In genomic region chr4:102687982-102688433, GRCh38 we compare ENCODE assay signal across 9 cellular contexts.
DNase-seq lines count a peak whose midpoint lies in the region; ATAC-seq, FAIRE-seq and TF ChIP-seq lines count a peak whose summit lies in the region.
"Had no signal": no experiment of that assay in that cellular context is flagged by ENCODE, and none has a peak within 500 bp of the region (broad histone marks: within the 10 kb centered on the region; RNA-seq: fewer than 3 reads in every experiment).

No MANE protein-coding gene starts in this region.

- no peak overlapping the region for H3K27ac ChIP-seq in HEK293 (ENCODE audit: extremely low read depth, low read depth, low read length)
- H3K27ac ChIP-seq in left lung = peak overlapping the region in 1 of 2 donors; percentile 58
- H3K27ac ChIP-seq in thyroid gland = no peak overlapping the region
- H3K27ac ChIP-seq in kidney (ENCODE audit: low read depth in 2 of 2, low read length in 2 of 2) = no peak overlapping the region
- no peak overlapping the region for H3K27ac ChIP-seq in colonic mucosa

- H3K9me3 ChIP-seq in HEK293 (ENCODE audit: control insufficient read depth, insufficient read depth, low read depth, low read length) (no peaks in the 10 kb centered on the region), left lung (no peaks in the 10 kb centered on the region), thyroid gland (no peaks in the 10 kb centered on the region), kidney (ENCODE audit: control insufficient read depth in 1 of 2, low read length in 2 of 2) (no peaks in the 10 kb centered on the region), colonic mucosa (no peaks in the 10 kb centered on the region)

- WGBS in thyroid gland, 2 donors = 94 to 97% methylated on average over 7 of the region's 7 CpGs

- DNase-seq in left lung (no peak), thyroid gland (no peak), kidney (no peak), colonic mucosa (no peak)
- DNase-seq in activated CD8-positive, alpha-beta memory T cell treated with anti-CD3 and anti-CD28 coated beads, Interleukin-2, amount 50 U/mL, for 48 hours = no peak
- DNase-seq: activated naive CD8-positive, alpha-beta T cell treated with anti-CD3 and anti-CD28 coated beads for 36 hours had no signal

- H3K4me3 ChIP-seq in HEK293 (ENCODE audit: low read depth, low read length) (no peak overlapping the region), left lung (no peak overlapping the region), thyroid gland (replicated peaks in 1 of 3) (no peak overlapping the region), kidney (ENCODE audit: low read length in 2 of 2) (no peak overlapping the region), colonic mucosa (no peak overlapping the region)

- H3K4me1 ChIP-seq in HEK293 (ENCODE audit: control insufficient read depth, insufficient read depth, low read length) = no peaks in the 10 kb centered on the region
- H3K4me1 ChIP-seq in left lung = peaks cover 0 to 27% of the 10 kb centered on the region in 2 donors
- H3K4me1 ChIP-seq in thyroid gland = no peaks in the 10 kb centered on the region
- no peaks in the 10 kb centered on the region for H3K4me1 ChIP-seq in kidney (ENCODE audit: control insufficient read depth in 1 of 2, insufficient read depth in 1 of 2, low read depth in 1 of 2, low read length in 2 of 2)
- H3K4me1 ChIP-seq in colonic mucosa = no peaks in the 10 kb centered on the region

- TF ChIP-seq POLR2A in thyroid gland (IDR thresholded peaks at IDR 0.05) = no peak

- no peaks in the 10 kb centered on the region for H3K27me3 ChIP-seq in left lung
- no peaks in the 10 kb centered on the region for H3K27me3 ChIP-seq in thyroid gland
- no peaks in the 10 kb centered on the region for H3K27me3 ChIP-seq in colonic mucosa

- POLR2A ChIA-PET in HEK293 (lab: Yijun Ruan, JAX) = no interaction called here

- H3K36me3 ChIP-seq in HEK293 (ENCODE audit: control insufficient read depth in 2 of 2, insufficient read depth in 1 of 2, low read length in 2 of 2) (peaks cover 0 to 13% of the 10 kb centered on the region in 2 experiments; a peak in 2 of 3 replicates), left lung (peaks cover 0 to 25% of the 10 kb centered on the region in 2 donors), thyroid gland (no peaks in the 10 kb centered on the region), kidney (ENCODE audit: control insufficient read depth in 1 of 2, insufficient read depth in 2 of 2, low read length in 2 of 2) (peaks cover 0 to 8% of the 10 kb centered on the region in 2 donors), colonic mucosa (no peaks in the 10 kb centered on the region)

- no peak for TF ChIP-seq CTCF in HEK293 (tag by site-specific recombination; IDR thresholded peaks at IDR 0.05)
- no peak for TF ChIP-seq CTCF in left lung (IDR thresholded peaks at IDR 0.05)
- no peak for TF ChIP-seq CTCF in thyroid gland (IDR thresholded peaks at IDR 0.05)
- no peak for TF ChIP-seq CTCF in kidney (IDR thresholded peaks at IDR 0.05; ENCODE audit: borderline replicate concordance, extremely low read depth, insufficient read depth)
- no peak for TF ChIP-seq CTCF in colonic mucosa (IDR thresholded peaks at IDR 0.05)

- FAIRE-seq in kidney (lab: Jason Lieb, UNC) = no peak

- H3K9ac ChIP-seq in kidney (ENCODE audit: low read length in 2 of 2) (no peak overlapping the region), colonic mucosa (ENCODE audit: low read depth in 2 of 2, low read length in 2 of 2) (no peak overlapping the region)

- CTCF ChIA-PET in HEK293 (lab: Yijun Ruan, JAX) = interaction anchor here (0.7 kb wide), 1 partner anchor 71 kb away, joined by 3 read pairs; no protein-coding TSS in a partner anchor

- ATAC-seq in GM18909 (IDR thresholded peaks at IDR 0.05; ENCODE audit: poor library complexity, unreplicated experiment) = peak; percentile 38
- ATAC-seq in HG03442 (IDR thresholded peaks at IDR 0.05; ENCODE audit: unreplicated experiment) = peak; percentile 31
- ATAC-seq in left lung = peak; percentile 41

- intact Hi-C loops in left lung (cut with DNase I) = no loop called here
- intact Hi-C loops in thyroid gland (cut with DNase I) = no loop called here
- intact Hi-C loops in kidney (cut with DNase I) = no loop called here
- intact Hi-C loops in colonic mucosa (cut with DNase I) = no loop called here

TF ChIP-seq in HEK293, 187 proteins besides CTCF, POLR2A, EP300 and RAD21:
- TF ChIP-seq ZNF404 (tag by site-specific recombination; IDR thresholded peaks at IDR 0.05) = no peak
- TF ChIP-seq ZNF610 (tag by site-specific recombination; IDR thresholded peaks at IDR 0.05; ENCODE audit: borderline replicate concordance) = no peak
- no peak for TF ChIP-seq ZSCAN5A (tag by site-specific recombination; IDR thresholded peaks at IDR 0.05)
- TF ChIP-seq SALL2 (tag by site-specific recombination; IDR thresholded peaks at IDR 0.05; ENCODE audit: borderline replicate concordance) = no peak
- no peak for TF ChIP-seq ZNF670 (tag by site-specific recombination; IDR thresholded peaks at IDR 0.05; ENCODE audit: low read depth)
- peak; percentile 82 for TF ChIP-seq ZSCAN4 (tag by site-specific recombination; IDR thresholded peaks at IDR 0.05)
